Comparison of ENCODE assay signal across 21 cellular contexts in the genomic region with DNA sequence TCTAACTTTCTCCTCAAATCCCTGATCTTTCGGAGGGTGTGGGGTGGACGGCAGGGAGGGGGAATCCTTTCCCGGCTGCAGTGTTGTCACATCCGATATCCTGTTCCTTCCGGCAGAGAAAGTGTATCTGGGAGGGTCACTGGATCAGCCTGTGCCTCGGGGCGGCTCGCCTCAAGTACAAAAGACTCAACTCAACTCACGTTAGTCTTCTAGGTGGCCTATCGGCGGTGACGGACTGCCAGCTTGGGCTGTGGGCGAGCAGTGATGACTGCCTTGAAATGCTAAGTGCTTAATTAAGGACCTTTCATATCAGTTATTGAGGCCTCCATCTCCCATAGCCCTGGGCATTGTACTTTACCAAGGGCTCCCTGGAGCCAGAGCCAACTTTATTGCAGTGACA.
"Had no signal": no experiment of that assay in that cellular context is flagged by ENCODE, and none has a peak within 500 bp of the region (broad histone marks: within the 10 kb centered on the region; RNA-seq: fewer than 3 reads in every experiment).

No MANE protein-coding gene starts in this region.

- ATAC-seq: activated CD8-positive, alpha-beta T cell treated with anti-CD3 and anti-CD28 coated beads, Interleukin-2, amount 10 ng/mL, durations not matched to agents 7 days and 5 days; body of pancreas; PC-3 had no signal

- H3K36me3 ChIP-seq: ascending aorta had no signal

- H3K4me1 ChIP-seq: ascending aorta, body of pancreas had no signal

- H3K4me3 ChIP-seq: ascending aorta, body of pancreas had no signal

- H3K27ac ChIP-seq: ascending aorta, body of pancreas had no signal

- H3K9me3 ChIP-seq: ascending aorta, body of pancreas had no signal

- DNase-seq: activated CD4-positive, alpha-beta T cell treated with anti-CD3 and anti-CD28 coated beads for 48 hours; activated CD4-positive, alpha-beta T cell treated with anti-CD3 and anti-CD28 coated beads, Interleukin-2, amount 50 U/mL, for 4 hours; activated CD4-positive, CD25-positive, alpha-beta regulatory T cell treated with anti-CD3 and anti-CD28 coated beads, Interleukin-2, amount 50 U/mL, for 72 hours; activated CD8-positive, alpha-beta memory T cell treated with anti-CD3 and anti-CD28 coated beads, Interleukin-2, amount 50 U/mL, for 48 hours; activated CD8-positive, alpha-beta T cell treated with anti-CD3 and anti-CD28 coated beads, Interleukin-2, amount 10 ng/mL, durations not matched to agents 7 days and 5 days; activated naive CD4-positive, alpha-beta T cell treated with anti-CD3 and anti-CD28 coated beads, Interleukin-2, amount 50 U/mL, for 16 hours; activated T-cell treated with anti-CD3 and anti-CD28 coated beads, Interleukin-2, amount 50 U/mL, for 1 hour; amniotic stem cell; body of pancreas; central memory CD4-positive, alpha-beta T cell; Kasumi-1; KBM-7; NCI-H146; NCI-H1930; NCI-H2171; NCI-H2227 treated with DMSO at 0.1 percent for 48 hours; NCI-H526; NCI-H774; PC-3; SHP77 treated with DMSO at 0.1 percent for 48 hours had no signal

- H3K27me3 ChIP-seq: ascending aorta, body of pancreas had no signal
